ENCODE assay signal across 1 cellular context in genomic region chr2:8797682-8798081, GRCh38.
TF ChIP-seq lines count a peak whose summit lies in the region.

No MANE protein-coding gene starts in this region.

TF ChIP-seq in HepG2, 621 proteins besides CTCF, POLR2A, EP300 and RAD21 (continued from another document):
- TF ChIP-seq ZNF800 (CRISPR knock-in tag; IDR thresholded peaks at IDR 0.05) (no peak), HNF4G (IDR thresholded peaks at IDR 0.05; ENCODE audit: borderline replicate concordance, low read depth, low read length) (no peak), HNF4G (CRISPR knock-in tag; IDR thresholded peaks at IDR 0.05; ENCODE audit: borderline replicate concordance, low read depth) (no peak), UBTF (CRISPR knock-in tag; IDR thresholded peaks at IDR 0.05) (no peak)
